1 cellular context compared by ENCODE assay signal in genomic region chr19:38268539-38268938, GRCh38.
TF ChIP-seq lines count a peak whose summit lies in the region.

No MANE protein-coding gene starts in this region.

TF ChIP-seq in HEK293, 187 proteins besides CTCF, POLR2A, EP300 and RAD21 (continued from another document):
- TF ChIP-seq ZBTB10 (tag by site-specific recombination; IDR thresholded peaks at IDR 0.05) (no peak), ZNF302 (tag by site-specific recombination; IDR thresholded peaks at IDR 0.05; ENCODE audit: low read depth) (no peak), ZBTB44 (tag by site-specific recombination; IDR thresholded peaks at IDR 0.05) (no peak), ZSCAN4 (tag by site-specific recombination; IDR thresholded peaks at IDR 0.05) (peak; percentile 69), ZNF837 (tag by site-specific recombination; IDR thresholded peaks at IDR 0.05) (no peak), TSHZ1 (tag by site-specific recombination; IDR thresholded peaks at IDR 0.05; ENCODE audit: borderline replicate concordance) (no peak; the same call in 1 of the 2 replicates), ZEB2 (tag by site-specific recombination; IDR thresholded peaks at IDR 0.05) (no peak), ZNF600 (tag by site-specific recombination; IDR thresholded peaks at IDR 0.05) (0 out of 2 replicates have a peak, but pooled peaks have one; percentile 59), ZNF610 (tag by site-specific recombination; IDR thresholded peaks at IDR 0.05; ENCODE audit: borderline replicate concordance) (no peak), SETDB1 (IDR thresholded peaks at IDR 0.05; ENCODE audit: insufficient read length, low read length) (no peak), ZNF791 (tag by site-specific recombination; IDR thresholded peaks at IDR 0.05) (0 out of 2 replicates have a peak, but pooled peaks have one; percentile 8)
